In the genomic region with DNA sequence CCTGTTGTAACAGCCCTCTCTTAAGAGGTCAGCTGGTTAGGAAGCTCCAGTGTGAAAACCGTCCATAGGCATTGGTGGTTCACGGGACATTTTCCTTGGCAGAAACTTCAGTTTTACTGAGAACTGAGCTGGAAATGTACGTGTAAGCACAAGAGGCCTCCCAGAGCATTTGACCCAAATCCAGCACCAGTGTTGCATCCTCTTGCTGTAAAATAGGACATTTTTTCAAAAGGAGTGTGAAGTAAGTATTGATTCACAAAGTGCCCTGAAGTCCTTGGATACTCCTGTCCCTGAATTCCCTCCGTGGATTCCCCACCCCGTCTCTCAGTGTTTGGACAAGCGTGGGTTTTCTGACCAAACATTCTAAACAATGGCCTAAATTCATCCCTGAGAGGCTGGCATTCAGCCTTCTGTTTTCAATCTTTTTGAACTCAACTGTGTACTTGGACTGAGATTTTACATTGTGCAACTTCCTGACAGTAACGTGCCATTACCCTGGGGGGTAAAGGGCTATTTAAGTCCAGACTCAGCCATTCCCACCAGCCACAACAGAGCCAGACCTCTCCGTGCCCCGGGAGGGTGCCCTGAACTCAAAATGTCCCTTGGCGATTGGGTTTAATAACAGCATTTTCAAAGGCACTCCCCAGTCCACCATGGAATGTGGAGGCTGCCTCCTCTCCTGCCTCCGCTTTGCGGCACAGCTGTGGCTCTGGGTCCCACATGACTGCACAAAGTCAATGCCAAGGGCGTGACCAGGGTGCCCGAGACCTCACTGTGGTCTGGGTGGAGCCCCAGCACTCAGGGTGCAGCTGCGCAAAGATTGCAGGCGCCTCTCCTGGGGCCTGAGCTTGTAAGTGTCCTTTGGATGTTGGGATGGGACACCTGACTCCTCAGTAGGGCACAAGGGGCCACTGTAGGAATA, we compare ENCODE assay signal across 1 cellular context.
TF ChIP-seq lines count a peak whose summit lies in the region.

No MANE protein-coding gene starts in this region.

TF ChIP-seq in HepG2, 621 proteins besides CTCF, POLR2A, EP300 and RAD21 (continued from another document and continues in another):
- TF ChIP-seq, protein P1, sequence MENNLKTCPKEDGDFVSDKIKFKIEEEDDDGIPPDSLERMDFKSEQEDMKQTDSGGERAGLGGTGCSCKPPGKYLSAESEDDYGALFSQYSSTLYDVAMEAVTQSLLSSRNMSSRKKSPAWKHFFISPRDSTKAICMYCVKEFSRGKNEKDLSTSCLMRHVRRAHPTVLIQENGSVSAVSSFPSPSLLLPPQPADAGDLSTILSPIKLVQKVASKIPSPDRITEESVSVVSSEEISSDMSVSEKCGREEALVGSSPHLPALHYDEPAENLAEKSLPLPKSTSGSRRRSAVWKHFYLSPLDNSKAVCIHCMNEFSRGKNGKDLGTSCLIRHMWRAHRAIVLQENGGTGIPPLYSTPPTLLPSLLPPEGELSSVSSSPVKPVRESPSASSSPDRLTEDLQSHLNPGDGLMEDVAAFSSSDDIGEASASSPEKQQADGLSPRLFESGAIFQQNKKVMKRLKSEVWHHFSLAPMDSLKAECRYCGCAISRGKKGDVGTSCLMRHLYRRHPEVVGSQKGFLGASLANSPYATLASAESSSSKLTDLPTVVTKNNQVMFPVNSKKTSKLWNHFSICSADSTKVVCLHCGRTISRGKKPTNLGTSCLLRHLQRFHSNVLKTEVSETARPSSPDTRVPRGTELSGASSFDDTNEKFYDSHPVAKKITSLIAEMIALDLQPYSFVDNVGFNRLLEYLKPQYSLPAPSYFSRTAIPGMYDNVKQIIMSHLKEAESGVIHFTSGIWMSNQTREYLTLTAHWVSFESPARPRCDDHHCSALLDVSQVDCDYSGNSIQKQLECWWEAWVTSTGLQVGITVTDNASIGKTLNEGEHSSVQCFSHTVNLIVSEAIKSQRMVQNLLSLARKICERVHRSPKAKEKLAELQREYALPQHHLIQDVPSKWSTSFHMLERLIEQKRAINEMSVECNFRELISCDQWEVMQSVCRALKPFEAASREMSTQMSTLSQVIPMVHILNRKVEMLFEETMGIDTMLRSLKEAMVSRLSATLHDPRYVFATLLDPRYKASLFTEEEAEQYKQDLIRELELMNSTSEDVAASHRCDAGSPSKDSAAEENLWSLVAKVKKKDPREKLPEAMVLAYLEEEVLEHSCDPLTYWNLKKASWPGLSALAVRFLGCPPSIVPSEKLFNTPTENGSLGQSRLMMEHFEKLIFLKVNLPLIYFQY (CRISPR knock-in tag; IDR thresholded peaks at IDR 0.05; ENCODE audit: borderline replicate concordance) = peak; percentile 96
- TF ChIP-seq ISL2 (CRISPR knock-in tag; IDR thresholded peaks at IDR 0.05) = peak; percentile 99
- TF ChIP-seq, protein P2, sequence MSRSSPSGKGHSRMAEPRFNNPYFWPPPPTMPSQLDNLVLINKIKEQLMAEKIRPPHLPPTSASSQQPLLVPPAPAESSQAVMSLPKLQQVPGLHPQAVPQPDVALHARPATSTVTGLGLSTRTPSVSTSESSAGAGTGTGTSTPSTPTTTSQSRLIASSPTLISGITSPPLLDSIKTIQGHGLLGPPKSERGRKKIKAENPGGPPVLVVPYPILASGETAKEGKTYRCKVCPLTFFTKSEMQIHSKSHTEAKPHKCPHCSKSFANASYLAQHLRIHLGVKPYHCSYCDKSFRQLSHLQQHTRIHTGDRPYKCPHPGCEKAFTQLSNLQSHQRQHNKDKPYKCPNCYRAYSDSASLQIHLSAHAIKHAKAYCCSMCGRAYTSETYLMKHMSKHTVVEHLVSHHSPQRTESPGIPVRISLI (CRISPR knock-in tag; IDR thresholded peaks at IDR 0.05; ENCODE audit: borderline replicate concordance) = peak; percentile 75
- TF ChIP-seq, protein P3, sequence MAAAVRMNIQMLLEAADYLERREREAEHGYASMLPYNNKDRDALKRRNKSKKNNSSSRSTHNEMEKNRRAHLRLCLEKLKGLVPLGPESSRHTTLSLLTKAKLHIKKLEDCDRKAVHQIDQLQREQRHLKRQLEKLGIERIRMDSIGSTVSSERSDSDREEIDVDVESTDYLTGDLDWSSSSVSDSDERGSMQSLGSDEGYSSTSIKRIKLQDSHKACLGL (CRISPR knock-in tag; IDR thresholded peaks at IDR 0.05) = peak; percentile 73; the same call in 1 of the 2 replicates
- TF ChIP-seq, protein P4, sequence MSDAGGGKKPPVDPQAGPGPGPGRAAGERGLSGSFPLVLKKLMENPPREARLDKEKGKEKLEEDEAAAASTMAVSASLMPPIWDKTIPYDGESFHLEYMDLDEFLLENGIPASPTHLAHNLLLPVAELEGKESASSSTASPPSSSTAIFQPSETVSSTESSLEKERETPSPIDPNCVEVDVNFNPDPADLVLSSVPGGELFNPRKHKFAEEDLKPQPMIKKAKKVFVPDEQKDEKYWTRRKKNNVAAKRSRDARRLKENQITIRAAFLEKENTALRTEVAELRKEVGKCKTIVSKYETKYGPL (CRISPR knock-in tag; IDR thresholded peaks at IDR 0.05) = peak; percentile 46; the same call in 1 of the 2 replicates
- peak; percentile 100 for TF ChIP-seq RCOR2 (CRISPR knock-in tag; IDR thresholded peaks at IDR 0.05)
- TF ChIP-seq, protein P5, sequence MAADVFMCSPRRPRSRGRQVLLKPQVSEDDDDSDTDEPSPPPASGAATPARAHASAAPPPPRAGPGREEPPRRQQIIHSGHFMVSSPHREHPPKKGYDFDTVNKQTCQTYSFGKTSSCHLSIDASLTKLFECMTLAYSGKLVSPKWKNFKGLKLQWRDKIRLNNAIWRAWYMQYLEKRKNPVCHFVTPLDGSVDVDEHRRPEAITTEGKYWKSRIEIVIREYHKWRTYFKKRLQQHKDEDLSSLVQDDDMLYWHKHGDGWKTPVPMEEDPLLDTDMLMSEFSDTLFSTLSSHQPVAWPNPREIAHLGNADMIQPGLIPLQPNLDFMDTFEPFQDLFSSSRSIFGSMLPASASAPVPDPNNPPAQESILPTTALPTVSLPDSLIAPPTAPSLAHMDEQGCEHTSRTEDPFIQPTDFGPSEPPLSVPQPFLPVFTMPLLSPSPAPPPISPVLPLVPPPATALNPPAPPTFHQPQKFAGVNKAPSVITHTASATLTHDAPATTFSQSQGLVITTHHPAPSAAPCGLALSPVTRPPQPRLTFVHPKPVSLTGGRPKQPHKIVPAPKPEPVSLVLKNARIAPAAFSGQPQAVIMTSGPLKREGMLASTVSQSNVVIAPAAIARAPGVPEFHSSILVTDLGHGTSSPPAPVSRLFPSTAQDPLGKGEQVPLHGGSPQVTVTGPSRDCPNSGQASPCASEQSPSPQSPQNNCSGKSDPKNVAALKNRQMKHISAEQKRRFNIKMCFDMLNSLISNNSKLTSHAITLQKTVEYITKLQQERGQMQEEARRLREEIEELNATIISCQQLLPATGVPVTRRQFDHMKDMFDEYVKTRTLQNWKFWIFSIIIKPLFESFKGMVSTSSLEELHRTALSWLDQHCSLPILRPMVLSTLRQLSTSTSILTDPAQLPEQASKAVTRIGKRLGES (CRISPR knock-in tag; IDR thresholded peaks at IDR 0.05; ENCODE audit: borderline replicate concordance) = peak; percentile 72; the same call in 1 of the 2 replicates
- peak; percentile 62 for TF ChIP-seq ZFX (CRISPR knock-in tag; IDR thresholded peaks at IDR 0.05; ENCODE audit: low read depth)
- TF ChIP-seq PITX1 (CRISPR knock-in tag; IDR thresholded peaks at IDR 0.05) = peak; percentile 96
- peak; percentile 96 for TF ChIP-seq HNRNPL (IDR thresholded peaks at IDR 0.05; ENCODE audit: low read depth, low read length)
- no peak for TF ChIP-seq ZNF30 (CRISPR knock-in tag; IDR thresholded peaks at IDR 0.05)
- peak; percentile 87 for TF ChIP-seq SPEN (CRISPR knock-in tag; IDR thresholded peaks at IDR 0.05; ENCODE audit: low read depth)
- TF ChIP-seq ZNF468 (CRISPR knock-in tag; IDR thresholded peaks at IDR 0.05) = 0 out of 2 replicates have a peak, but pooled peaks have one; percentile 26
- peak; percentile 96 for TF ChIP-seq ZNF703 (CRISPR knock-in tag; IDR thresholded peaks at IDR 0.05; ENCODE audit: borderline replicate concordance)
- TF ChIP-seq SMC3 (IDR thresholded peaks at IDR 0.05; ENCODE audit: low read length) = no peak
- TF ChIP-seq ZNF724P (CRISPR knock-in tag; IDR thresholded peaks at IDR 0.05; ENCODE audit: borderline replicate concordance) = peak; percentile 58; the same call in 1 of the 2 replicates
- TF ChIP-seq NR2F2 (IDR thresholded peaks at IDR 0.05; ENCODE audit: borderline replicate concordance, low read depth) = peak; percentile 100
- TF ChIP-seq, protein P6, sequence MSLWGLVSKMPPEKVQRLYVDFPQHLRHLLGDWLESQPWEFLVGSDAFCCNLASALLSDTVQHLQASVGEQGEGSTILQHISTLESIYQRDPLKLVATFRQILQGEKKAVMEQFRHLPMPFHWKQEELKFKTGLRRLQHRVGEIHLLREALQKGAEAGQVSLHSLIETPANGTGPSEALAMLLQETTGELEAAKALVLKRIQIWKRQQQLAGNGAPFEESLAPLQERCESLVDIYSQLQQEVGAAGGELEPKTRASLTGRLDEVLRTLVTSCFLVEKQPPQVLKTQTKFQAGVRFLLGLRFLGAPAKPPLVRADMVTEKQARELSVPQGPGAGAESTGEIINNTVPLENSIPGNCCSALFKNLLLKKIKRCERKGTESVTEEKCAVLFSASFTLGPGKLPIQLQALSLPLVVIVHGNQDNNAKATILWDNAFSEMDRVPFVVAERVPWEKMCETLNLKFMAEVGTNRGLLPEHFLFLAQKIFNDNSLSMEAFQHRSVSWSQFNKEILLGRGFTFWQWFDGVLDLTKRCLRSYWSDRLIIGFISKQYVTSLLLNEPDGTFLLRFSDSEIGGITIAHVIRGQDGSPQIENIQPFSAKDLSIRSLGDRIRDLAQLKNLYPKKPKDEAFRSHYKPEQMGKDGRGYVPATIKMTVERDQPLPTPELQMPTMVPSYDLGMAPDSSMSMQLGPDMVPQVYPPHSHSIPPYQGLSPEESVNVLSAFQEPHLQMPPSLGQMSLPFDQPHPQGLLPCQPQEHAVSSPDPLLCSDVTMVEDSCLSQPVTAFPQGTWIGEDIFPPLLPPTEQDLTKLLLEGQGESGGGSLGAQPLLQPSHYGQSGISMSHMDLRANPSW (CRISPR knock-in tag; IDR thresholded peaks at IDR 0.05; ENCODE audit: borderline replicate concordance) = peak; percentile 90
- TF ChIP-seq, protein P7, sequence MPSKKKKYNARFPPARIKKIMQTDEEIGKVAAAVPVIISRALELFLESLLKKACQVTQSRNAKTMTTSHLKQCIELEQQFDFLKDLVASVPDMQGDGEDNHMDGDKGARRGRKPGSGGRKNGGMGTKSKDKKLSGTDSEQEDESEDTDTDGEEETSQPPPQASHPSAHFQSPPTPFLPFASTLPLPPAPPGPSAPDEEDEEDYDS (CRISPR knock-in tag; IDR thresholded peaks at IDR 0.05) = peak; percentile 96
- TF ChIP-seq MAFK (conservative IDR thresholded peaks at IDR 0.05 in 1 of 2, IDR thresholded peaks at IDR 0.05 in 1 of 2; ENCODE audit: low read length in 2 of 2) = peak in 1 of 2 experiments; percentile 21; a peak in 1 of 4 replicates
- no peak for TF ChIP-seq MAF1 (CRISPR knock-in tag; IDR thresholded peaks at IDR 0.05; ENCODE audit: borderline replicate concordance)
- TF ChIP-seq ZBTB1 (CRISPR knock-in tag; IDR thresholded peaks at IDR 0.05; ENCODE audit: borderline replicate concordance) = no peak
- TF ChIP-seq, protein P8, sequence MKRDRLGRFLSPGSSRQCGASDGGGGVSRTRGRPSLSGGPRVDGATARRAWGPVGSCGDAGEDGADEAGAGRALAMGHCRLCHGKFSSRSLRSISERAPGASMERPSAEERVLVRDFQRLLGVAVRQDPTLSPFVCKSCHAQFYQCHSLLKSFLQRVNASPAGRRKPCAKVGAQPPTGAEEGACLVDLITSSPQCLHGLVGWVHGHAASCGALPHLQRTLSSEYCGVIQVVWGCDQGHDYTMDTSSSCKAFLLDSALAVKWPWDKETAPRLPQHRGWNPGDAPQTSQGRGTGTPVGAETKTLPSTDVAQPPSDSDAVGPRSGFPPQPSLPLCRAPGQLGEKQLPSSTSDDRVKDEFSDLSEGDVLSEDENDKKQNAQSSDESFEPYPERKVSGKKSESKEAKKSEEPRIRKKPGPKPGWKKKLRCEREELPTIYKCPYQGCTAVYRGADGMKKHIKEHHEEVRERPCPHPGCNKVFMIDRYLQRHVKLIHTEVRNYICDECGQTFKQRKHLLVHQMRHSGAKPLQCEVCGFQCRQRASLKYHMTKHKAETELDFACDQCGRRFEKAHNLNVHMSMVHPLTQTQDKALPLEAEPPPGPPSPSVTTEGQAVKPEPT (CRISPR knock-in tag; IDR thresholded peaks at IDR 0.05; ENCODE audit: low read depth) = peak; percentile 29; the same call in 1 of the 2 replicates
- peak; percentile 92; the same call in 1 of the 2 replicates for TF ChIP-seq LCORL (IDR thresholded peaks at IDR 0.05)
- peak; percentile 98 for TF ChIP-seq LCORL (CRISPR knock-in tag; IDR thresholded peaks at IDR 0.05)
- no peak for TF ChIP-seq GPN1 (CRISPR knock-in tag; IDR thresholded peaks at IDR 0.05; ENCODE audit: borderline replicate concordance)
- TF ChIP-seq ZNF572 (CRISPR knock-in tag; IDR thresholded peaks at IDR 0.05) = 0 out of 2 replicates have a peak, but pooled peaks have one; percentile 83
- TF ChIP-seq, protein P9, sequence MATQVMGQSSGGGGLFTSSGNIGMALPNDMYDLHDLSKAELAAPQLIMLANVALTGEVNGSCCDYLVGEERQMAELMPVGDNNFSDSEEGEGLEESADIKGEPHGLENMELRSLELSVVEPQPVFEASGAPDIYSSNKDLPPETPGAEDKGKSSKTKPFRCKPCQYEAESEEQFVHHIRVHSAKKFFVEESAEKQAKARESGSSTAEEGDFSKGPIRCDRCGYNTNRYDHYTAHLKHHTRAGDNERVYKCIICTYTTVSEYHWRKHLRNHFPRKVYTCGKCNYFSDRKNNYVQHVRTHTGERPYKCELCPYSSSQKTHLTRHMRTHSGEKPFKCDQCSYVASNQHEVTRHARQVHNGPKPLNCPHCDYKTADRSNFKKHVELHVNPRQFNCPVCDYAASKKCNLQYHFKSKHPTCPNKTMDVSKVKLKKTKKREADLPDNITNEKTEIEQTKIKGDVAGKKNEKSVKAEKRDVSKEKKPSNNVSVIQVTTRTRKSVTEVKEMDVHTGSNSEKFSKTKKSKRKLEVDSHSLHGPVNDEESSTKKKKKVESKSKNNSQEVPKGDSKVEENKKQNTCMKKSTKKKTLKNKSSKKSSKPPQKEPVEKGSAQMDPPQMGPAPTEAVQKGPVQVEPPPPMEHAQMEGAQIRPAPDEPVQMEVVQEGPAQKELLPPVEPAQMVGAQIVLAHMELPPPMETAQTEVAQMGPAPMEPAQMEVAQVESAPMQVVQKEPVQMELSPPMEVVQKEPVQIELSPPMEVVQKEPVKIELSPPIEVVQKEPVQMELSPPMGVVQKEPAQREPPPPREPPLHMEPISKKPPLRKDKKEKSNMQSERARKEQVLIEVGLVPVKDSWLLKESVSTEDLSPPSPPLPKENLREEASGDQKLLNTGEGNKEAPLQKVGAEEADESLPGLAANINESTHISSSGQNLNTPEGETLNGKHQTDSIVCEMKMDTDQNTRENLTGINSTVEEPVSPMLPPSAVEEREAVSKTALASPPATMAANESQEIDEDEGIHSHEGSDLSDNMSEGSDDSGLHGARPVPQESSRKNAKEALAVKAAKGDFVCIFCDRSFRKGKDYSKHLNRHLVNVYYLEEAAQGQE (IDR thresholded peaks at IDR 0.05; ENCODE audit: borderline replicate concordance in 1 of 2, low read depth in 1 of 2, low read length in 2 of 2) = peak in 1 of 2 experiments; percentile 70; a peak in 1 of 4 replicates
- peak; percentile 70 for TF ChIP-seq KDM2A (CRISPR knock-in tag; IDR thresholded peaks at IDR 0.05; ENCODE audit: borderline replicate concordance, low read depth)
- peak; percentile 96 for TF ChIP-seq ZSCAN29 (CRISPR knock-in tag; conservative IDR thresholded peaks at IDR 0.05)
- TF ChIP-seq MAZ (IDR thresholded peaks at IDR 0.05; ENCODE audit: borderline replicate concordance, low read depth, low read length) = no peak
- TF ChIP-seq MAZ (CRISPR knock-in tag; IDR thresholded peaks at IDR 0.05; ENCODE audit: low read depth) = peak; percentile 81; the same call in 1 of the 2 replicates
- peak; percentile 91 for TF ChIP-seq ZNF317 (CRISPR knock-in tag; IDR thresholded peaks at IDR 0.05)
- TF ChIP-seq KAT7 (CRISPR knock-in tag; IDR thresholded peaks at IDR 0.05; ENCODE audit: borderline replicate concordance) = no peak
- TF ChIP-seq PPARG (CRISPR knock-in tag; conservative IDR thresholded peaks at IDR 0.05) = peak; percentile 97
- peak; percentile 94 for TF ChIP-seq ZNF205 (CRISPR knock-in tag; IDR thresholded peaks at IDR 0.05)
- peak; percentile 88 for TF ChIP-seq ZNF543 (CRISPR knock-in tag; IDR thresholded peaks at IDR 0.05)
- TF ChIP-seq POLR2AphosphoS2 (IDR thresholded peaks at IDR 0.05; ENCODE audit: low read depth, low read length) = no peak
